ENCODE assay signal across 8 cellular contexts in genomic region chr12:130775953-130776856, GRCh38.
A peak's percentile ranks its signal among the peaks of the same experiment; 100 is the strongest.
DNase-seq lines count a peak whose midpoint lies in the region; ATAC-seq, FAIRE-seq and TF ChIP-seq lines count a peak whose summit lies in the region.

No MANE protein-coding gene starts in this region.

- no peaks in the 10 kb centered on the region for H3K79me2 ChIP-seq in trophoblast cell (ENCODE audit: control insufficient read depth, insufficient read depth, low read length, poor library complexity)

- POLR2A ChIA-PET in activated naive CD8-positive, alpha-beta T cell treated with anti-CD3 and anti-CD28 coated beads, Interleukin-2, amount 10 ng/mL, durations not matched to agents 7 days and 5 days (lab: Charles Lee) = no interaction called here

- H3K27ac ChIP-seq in heart right ventricle (no peak overlapping the region), trophoblast cell (ENCODE audit: low read depth, low read length) (no peak overlapping the region)

- peaks cover 3 to 17% (median 14%) of the 10 kb centered on the region in 9 donors for H3K4me1 ChIP-seq in heart right ventricle
- peaks cover 8 to 10% of the 10 kb centered on the region in 2 experiments for H3K4me1 ChIP-seq in trophoblast cell (ENCODE audit: control insufficient read depth in 1 of 2, insufficient read depth in 2 of 2, low read length in 2 of 2)

- no peak overlapping the region for H3K27ac Mint-ChIP-seq in activated naive CD8-positive, alpha-beta T cell treated with anti-CD3 and anti-CD28 coated beads, Interleukin-2, amount 10 ng/mL, durations not matched to agents 7 days and 5 days
- no peak overlapping the region for H3K27ac Mint-ChIP-seq in type B pancreatic cell

- H3K23ac ChIP-seq in trophoblast cell (ENCODE audit: low read length) = no peak overlapping the region

- H4K12ac ChIP-seq in trophoblast cell (ENCODE audit: low read depth, low read length) = no peak overlapping the region

- 6 to 8% methylated on average over 41 of the region's 41 CpGs for WGBS in heart right ventricle, 2 donors
- no CpG with 5 or more reads among the region's 41 CpGs for WGBS in trophoblast cell (ENCODE audit: extremely low coverage, insufficient coverage, insufficient read length)

- H3K36me3 Mint-ChIP-seq in activated naive CD8-positive, alpha-beta T cell treated with anti-CD3 and anti-CD28 coated beads, Interleukin-2, amount 10 ng/mL, durations not matched to agents 7 days and 5 days = no peaks in the 10 kb centered on the region
- H3K36me3 Mint-ChIP-seq in type B pancreatic cell = no peaks in the 10 kb centered on the region

- no peak overlapping the region for H2BK12ac ChIP-seq in trophoblast cell (ENCODE audit: low read length)

- H3K4ac ChIP-seq in trophoblast cell (ENCODE audit: low read depth, low read length) = no peak overlapping the region

- no peaks in the 10 kb centered on the region for H3K9me3 Mint-ChIP-seq in activated naive CD8-positive, alpha-beta T cell treated with anti-CD3 and anti-CD28 coated beads, Interleukin-2, amount 10 ng/mL, durations not matched to agents 7 days and 5 days
- H3K9me3 Mint-ChIP-seq in type B pancreatic cell = no peaks in the 10 kb centered on the region

- H2AK5ac ChIP-seq in trophoblast cell (ENCODE audit: low read length) = no peak overlapping the region

- H3K79me1 ChIP-seq in trophoblast cell (ENCODE audit: low read length) = no peaks in the 10 kb centered on the region

- peaks cover 0 to 34% (median 17%) of the 10 kb centered on the region in 7 donors for H3K27me3 ChIP-seq in heart right ventricle
- no peaks in the 10 kb centered on the region for H3K27me3 ChIP-seq in trophoblast cell (ENCODE audit: insufficient read depth, low read length)

- H2BK120ac ChIP-seq in trophoblast cell (ENCODE audit: insufficient read depth, low read length, poor library complexity) = no peak overlapping the region

- no peak overlapping the region for H4K91ac ChIP-seq in trophoblast cell (ENCODE audit: low read depth, low read length)

- peaks cover 0 to 7% (median 0%) of the 10 kb centered on the region in 9 donors for H3K36me3 ChIP-seq in heart right ventricle
- peaks cover 0 to 10% of the 10 kb centered on the region in 2 experiments for H3K36me3 ChIP-seq in trophoblast cell (ENCODE audit: control insufficient read depth in 1 of 2, insufficient read depth in 2 of 2, low read length in 2 of 2)

- H3K27me3 Mint-ChIP-seq in activated naive CD8-positive, alpha-beta T cell treated with anti-CD3 and anti-CD28 coated beads, Interleukin-2, amount 10 ng/mL, durations not matched to agents 7 days and 5 days = peaks cover 42% of the 10 kb centered on the region
- H3K27me3 Mint-ChIP-seq in type B pancreatic cell = peaks cover 44% of the 10 kb centered on the region

- H2BK5ac ChIP-seq in trophoblast cell (ENCODE audit: low read depth, low read length, poor library complexity) = no peak overlapping the region

- H3K4me2 ChIP-seq in trophoblast cell (ENCODE audit: low read length) = peak overlapping the region; percentile 47

- H3K9me3 ChIP-seq in heart right ventricle = no peaks in the 10 kb centered on the region
- H3K9me3 ChIP-seq in trophoblast cell (ENCODE audit: insufficient read depth, low read depth, low read length) = peaks cover 2% of the 10 kb centered on the region

- peak; percentile 78 for DNase-seq in A172 (ENCODE audit: low spot score)
- peak; percentile 55 for DNase-seq in RCC 7860 (ENCODE audit: low spot score)
- no peak for DNase-seq in activated naive CD8-positive, alpha-beta T cell treated with anti-CD3 and anti-CD28 coated beads, Interleukin-2, amount 10 ng/mL, durations not matched to agents 7 days and 5 days
- DNase-seq in heart right ventricle = peak; percentile 29 to 36
- peak; percentile 57 to 66 for DNase-seq in trophoblast cell
- no peak for DNase-seq in type B pancreatic cell (ENCODE audit: extremely low spot score, unreplicated experiment)
- no peak for DNase-seq in NCI-H2029 treated with DMSO at 0.1 percent for 48 hours (lab: John Stamatoyannopoulos, UW)

- H3K9ac ChIP-seq in trophoblast cell (ENCODE audit: low read length) = no peak overlapping the region

- no peak overlapping the region for H3K18ac ChIP-seq in trophoblast cell (ENCODE audit: low read length)

- no peak overlapping the region for H3K14ac ChIP-seq in trophoblast cell (ENCODE audit: low read length)

- intact Hi-C loops in heart right ventricle (cut with DNase I) = loop anchor here in 1 of 10 donors (1.0 kb wide), 1 partner anchor 37 kb away; no protein-coding TSS in a partner anchor

- peak overlapping the region; percentile 72 for H2AFZ ChIP-seq in trophoblast cell (ENCODE audit: insufficient read depth, low read length, poor library complexity)

- H3K4me3 ChIP-seq in heart right ventricle = peak overlapping the region in 7 of 10 donors; percentile 5 to 49 (median 36)
- no peak overlapping the region for H3K4me3 ChIP-seq in trophoblast cell (ENCODE audit: low read depth, low read length)

- FAIRE-seq in RCC 7860 (lab: Jason Lieb, UNC) = no peak

- no peak overlapping the region for H4K8ac ChIP-seq in trophoblast cell (ENCODE audit: low read depth, low read length)

- peaks cover 4% of the 10 kb centered on the region for H3K4me1 Mint-ChIP-seq in activated naive CD8-positive, alpha-beta T cell treated with anti-CD3 and anti-CD28 coated beads, Interleukin-2, amount 10 ng/mL, durations not matched to agents 7 days and 5 days
- H3K4me1 Mint-ChIP-seq in type B pancreatic cell (ENCODE audit: unreplicated experiment) = peaks cover 11% of the 10 kb centered on the region

- TF ChIP-seq CTCF in heart right ventricle (IDR thresholded peaks at IDR 0.05) = no peak
- no peak for TF ChIP-seq CTCF in type B pancreatic cell (conservative IDR thresholded peaks at IDR 0.05)

- H3K4me3 Mint-ChIP-seq in activated naive CD8-positive, alpha-beta T cell treated with anti-CD3 and anti-CD28 coated beads, Interleukin-2, amount 10 ng/mL, durations not matched to agents 7 days and 5 days = peak overlapping the region; percentile 73
- peak overlapping the region; percentile 79 for H3K4me3 Mint-ChIP-seq in type B pancreatic cell

- ATAC-seq in GM21619 (IDR thresholded peaks at IDR 0.05; ENCODE audit: unreplicated experiment) = peak; percentile 49
- peak; percentile 75 for ATAC-seq in activated naive CD8-positive, alpha-beta T cell treated with anti-CD3 and anti-CD28 coated beads, Interleukin-2, amount 10 ng/mL, durations not matched to agents 7 days and 5 days (ENCODE audit: low read depth)
- peak; percentile 53 to 86 (median 75) for ATAC-seq in heart right ventricle

Comparison
In these comparisons a context has a peak if more than half of its experiments do, and no peak if none do; other contexts are left out.
1. DNase-seq: peak in A172 (single experiment), RCC 7860 (single experiment), heart right ventricle (2 of 2) and trophoblast cell (2 of 2); none in activated naive CD8-positive, alpha-beta T cell treated with anti-CD3 and anti-CD28 coated beads, Interleukin-2, amount 10 ng/mL, durations not matched to agents 7 days and 5 days (single experiment), type B pancreatic cell (single experiment) and NCI-H2029 treated with DMSO at 0.1 percent for 48 hours (single experiment).
2. Peak in every context shown above with its lines, with median percentiles within 50 percentile points of each other: ATAC-seq.